Comparison of ENCODE assay signal across 20 cellular contexts in genomic region chr9:77251050-77251449, GRCh38.
DNase-seq lines count a peak whose midpoint lies in the region; ATAC-seq and TF ChIP-seq lines count a peak whose summit lies in the region.
"Had no signal": no experiment of that assay in that cellular context is flagged by ENCODE, and none has a peak within 500 bp of the region (broad histone marks: within the 10 kb centered on the region; RNA-seq: fewer than 3 reads in every experiment).

No MANE protein-coding gene starts in this region.

- H3F3A ChIP-seq in SK-N-SH (replicated peaks; ENCODE audit: insufficient read depth): peaks cover 6% of the 10 kb centered on the region

- TF ChIP-seq EP300 in SK-N-SH (IDR thresholded peaks at IDR 0.05; ENCODE audit: borderline replicate concordance in 1 of 2, low read depth in 1 of 2, low read length in 1 of 2): no peak
- TF ChIP-seq EP300 in tibial nerve (IDR thresholded peaks at IDR 0.05): no peak

- no peaks in the 10 kb centered on the region for H3K9me3 ChIP-seq in SK-N-SH
- peaks cover 0 to 4% (median 0%) of the 10 kb centered on the region in 4 donors for H3K9me3 ChIP-seq in tibial nerve
- H3K9me3 ChIP-seq: MG63, SJCRH30 had no signal

- H2AFZ ChIP-seq in SK-N-SH (ENCODE audit: low read depth): no peak overlapping the region

- H3K4me3 Mint-ChIP-seq in activated CD4-positive, alpha-beta memory T cell treated with anti-CD3 and anti-CD28 coated beads for 36 hours: no peak overlapping the region
- H3K4me3 Mint-ChIP-seq: CD4-positive, alpha-beta T cell had no signal

- no peaks in the 10 kb centered on the region for H3K4me1 Mint-ChIP-seq in activated CD4-positive, alpha-beta memory T cell treated with anti-CD3 and anti-CD28 coated beads for 36 hours (ENCODE audit: low read depth)

- no peak overlapping the region for H3K9ac ChIP-seq in SK-N-SH
- H3K9ac ChIP-seq: BLaER1 had no signal

- H3K9me3 Mint-ChIP-seq in activated CD4-positive, alpha-beta memory T cell treated with anti-CD3 and anti-CD28 coated beads for 36 hours: peaks cover 6% of the 10 kb centered on the region

- H3K27ac Mint-ChIP-seq in activated CD4-positive, alpha-beta memory T cell treated with anti-CD3 and anti-CD28 coated beads for 36 hours: no peak overlapping the region
- H3K27ac Mint-ChIP-seq: CD4-positive, alpha-beta T cell had no signal

- ATAC-seq in HG03175 (IDR thresholded peaks at IDR 0.05; ENCODE audit: unreplicated experiment): no peak

- peaks cover 44% of the 10 kb centered on the region for H3K36me3 Mint-ChIP-seq in activated CD4-positive, alpha-beta memory T cell treated with anti-CD3 and anti-CD28 coated beads for 36 hours

- no peak for TF ChIP-seq POLR2A in tibial nerve (IDR thresholded peaks at IDR 0.05)

- no peaks in the 10 kb centered on the region; a peak in 1 of 4 replicates for H3K4me1 ChIP-seq in SK-N-SH (ENCODE audit: control insufficient read depth in 1 of 2, insufficient read depth in 2 of 2, low read depth in 1 of 2, low read length in 1 of 2)
- no peaks in the 10 kb centered on the region for H3K4me1 ChIP-seq in tibial nerve
- H3K4me1 ChIP-seq: BLaER1, SJCRH30 had no signal

- H3K27ac ChIP-seq in SK-N-SH (ENCODE audit: low read depth in 2 of 2, low read length in 1 of 2) (no peak overlapping the region; a peak in 1 of 4 replicates), tibial nerve (no peak overlapping the region)
- H3K27ac ChIP-seq: BLaER1, SJCRH30 had no signal

- no peaks in the 10 kb centered on the region for H3K27me3 ChIP-seq in SK-N-SH (ENCODE audit: insufficient read depth)
- no peaks in the 10 kb centered on the region for H3K27me3 ChIP-seq in tibial nerve
- H3K27me3 ChIP-seq: BLaER1, MG63, SJCRH30 had no signal

- TF ChIP-seq RAD21 in SK-N-SH (IDR thresholded peaks at IDR 0.05; ENCODE audit: low read length): no peak

- CTCF ChIA-PET in SK-N-SH (lab: Yijun Ruan, JAX): no interaction called here
- CTCF ChIA-PET in activated CD4-positive, alpha-beta memory T cell treated with anti-CD3 and anti-CD28 coated beads for 36 hours (lab: Charles Lee): interaction anchor here (1.0 kb wide), 1 partner anchor 42 kb away, joined by 3 read pairs; no protein-coding TSS in a partner anchor

- TF ChIP-seq CTCF in SK-N-SH (IDR thresholded peaks at IDR 0.05) (no peak), tibial nerve (IDR thresholded peaks at IDR 0.05) (no peak)

- H3K36me3 ChIP-seq in SK-N-SH (replicated peaks in 1 of 2; ENCODE audit: control insufficient read depth in 1 of 2, insufficient read depth in 2 of 2, low read length in 1 of 2): peaks cover 15 to 32% of the 10 kb centered on the region in 2 experiments
- peaks cover 0 to 31% (median 0%) of the 10 kb centered on the region in 3 donors for H3K36me3 ChIP-seq in tibial nerve
- H3K36me3 ChIP-seq: MG63, SJCRH30 had no signal

- DNase-seq in GM03348 (ENCODE audit: low spot score) (peak; percentile 16), SK-N-SH (no peak), glomerular visceral epithelial cell (ENCODE audit: extremely low spot score) (peak; percentile 1), NCI-H2029 (lab: John Stamatoyannopoulos, UW) (no peak), tibial nerve (ENCODE audit: low spot score in 2 of 2) (no peak)
- no peak for DNase-seq in activated CD4-positive, alpha-beta memory T cell treated with anti-CD3 and anti-CD28 coated beads for 36 hours
- DNase-seq: CD4-positive, alpha-beta T cell; COR-L47; DMS79; GOT3; Kasumi-1; MG63; NCI-H1092; NCI-H1436; NCI-H187 treated with DMSO at 0.1 percent for 48 hours; NCI-H510A; NCI-H748 treated with DMSO at 0.1 percent for 48 hours; SJCRH30 had no signal

- H3K27me3 Mint-ChIP-seq in activated CD4-positive, alpha-beta memory T cell treated with anti-CD3 and anti-CD28 coated beads for 36 hours: no peaks in the 10 kb centered on the region
- H3K27me3 Mint-ChIP-seq: CD4-positive, alpha-beta T cell had no signal

- H3K79me2 ChIP-seq in SK-N-SH (ENCODE audit: insufficient read depth): no peaks in the 10 kb centered on the region

- 33% methylated on average over 1 of the region's 1 CpG for WGBS in SK-N-SH (ENCODE audit: low lambda C conversion rate)
- 67 to 75% methylated on average over 1 of the region's 1 CpG for WGBS in tibial nerve, 2 donors

- H4K20me1 ChIP-seq in SK-N-SH (ENCODE audit: insufficient read depth): no peaks in the 10 kb centered on the region
- H4K20me1 ChIP-seq: BLaER1 had no signal

- H3K4me2 ChIP-seq in SK-N-SH: no peak overlapping the region
- H3K4me2 ChIP-seq: BLaER1 had no signal

- no peak overlapping the region for H3K4me3 ChIP-seq in SK-N-SH (ENCODE audit: low read depth in 2 of 2, low read length in 1 of 2)
- H3K4me3 ChIP-seq in tibial nerve: no peak overlapping the region
- H3K4me3 ChIP-seq: BLaER1, MG63, SJCRH30 had no signal

- H3K9me2 ChIP-seq in SK-N-SH: no peaks in the 10 kb centered on the region

- POLR2A ChIA-PET in SK-N-SH (lab: Yijun Ruan, JAX): no interaction called here
- POLR2A ChIA-PET in activated CD4-positive, alpha-beta memory T cell treated with anti-CD3 and anti-CD28 coated beads for 36 hours (lab: Charles Lee): no interaction called here

- intact Hi-C loops in activated CD4-positive, alpha-beta memory T cell treated with anti-CD3 and anti-CD28 coated beads for 36 hours (cut with micrococcal nuclease): no loop called here

TF ChIP-seq in SK-N-SH, 30 proteins besides CTCF, POLR2A, EP300 and RAD21:
- no peak for TF ChIP-seq NRF1 (IDR thresholded peaks at IDR 0.05; ENCODE audit: low read depth, low read length)
- TF ChIP-seq MXI1 (IDR thresholded peaks at IDR 0.05; ENCODE audit: low read depth, low read length): no peak
- peak; percentile 19; the same call in 1 of the 2 replicates for TF ChIP-seq FOSL2 (IDR thresholded peaks at IDR 0.05; ENCODE audit: borderline replicate concordance, low read depth)
- TF ChIP-seq, protein P1, sequence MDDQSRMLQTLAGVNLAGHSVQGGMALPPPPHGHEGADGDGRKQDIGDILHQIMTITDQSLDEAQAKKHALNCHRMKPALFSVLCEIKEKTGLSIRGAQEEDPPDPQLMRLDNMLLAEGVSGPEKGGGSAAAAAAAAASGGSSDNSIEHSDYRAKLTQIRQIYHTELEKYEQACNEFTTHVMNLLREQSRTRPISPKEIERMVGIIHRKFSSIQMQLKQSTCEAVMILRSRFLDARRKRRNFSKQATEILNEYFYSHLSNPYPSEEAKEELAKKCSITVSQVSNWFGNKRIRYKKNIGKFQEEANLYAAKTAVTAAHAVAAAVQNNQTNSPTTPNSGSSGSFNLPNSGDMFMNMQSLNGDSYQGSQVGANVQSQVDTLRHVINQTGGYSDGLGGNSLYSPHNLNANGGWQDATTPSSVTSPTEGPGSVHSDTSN (IDR thresholded peaks at IDR 0.05): no peak; the same call in 1 of the 2 replicates
- no peak for TF ChIP-seq RCOR1 (IDR thresholded peaks at IDR 0.05; ENCODE audit: low read length)
- TF ChIP-seq REST (IDR thresholded peaks at IDR 0.05; ENCODE audit: low read depth, low read length): no peak
- peak; percentile 11; the same call in 1 of the 2 replicates for TF ChIP-seq TEAD4 (IDR thresholded peaks at IDR 0.05; ENCODE audit: borderline replicate concordance, insufficient read depth)
TF ChIP-seq in SK-N-SH: peak in this region for 2.

Comparison
In these comparisons a context has a peak if more than half of its experiments do, and no peak if none do; other contexts are left out.
1. DNase-seq: peak in GM03348 (single experiment) and glomerular visceral epithelial cell (single experiment); none in SK-N-SH (single experiment), NCI-H2029 (single experiment), activated CD4-positive, alpha-beta memory T cell treated with anti-CD3 and anti-CD28 coated beads for 36 hours (single experiment) and tibial nerve (0 of 2).